8 cellular contexts compared by ENCODE assay signal in genomic region chr9:95268681-95269080, GRCh38. TPM values are rescaled to one million over a fixed set of nuclear protein-coding genes. Genes with fewer than 3 reads are reported as not detected.
DNase-seq lines count a peak whose midpoint lies in the region; ATAC-seq and TF ChIP-seq lines count a peak whose summit lies in the region.

No MANE protein-coding gene starts in this region.

- H3K27me3 ChIP-seq in right cardiac atrium (ENCODE audit: control insufficient read depth, insufficient read depth) (no peaks in the 10 kb centered on the region), uterus (no peaks in the 10 kb centered on the region)

- peak; percentile 16 for DNase-seq in GM03348 (ENCODE audit: low spot score)
- peak; percentile 10 for DNase-seq in MV-4-11 (lab: John Stamatoyannopoulos, UW)
- DNase-seq in SW480 (ENCODE audit: low spot score): peak; percentile 72
- DNase-seq in right cardiac atrium: peak in 1 of 3 donors; percentile 58
- DNase-seq in uterus: no peak

- WGBS in right cardiac atrium: 31% methylated on average over 2 of the region's 2 CpGs

- H3K36me3 ChIP-seq in uterus: no peaks in the 10 kb centered on the region

- H3K4me3 ChIP-seq in right cardiac atrium (ENCODE audit: low read length): no peak overlapping the region
- no peak overlapping the region for H3K4me3 ChIP-seq in uterus

- intact Hi-C loops in right cardiac atrium (cut with DNase I): no loop called here
- intact Hi-C loops in uterus (cut with DNase I; ENCODE audit: low total_unique reads): no loop called here

- ATAC-seq in right cardiac atrium (peak; percentile 51 to 52), GM19328 (IDR thresholded peaks at IDR 0.05; ENCODE audit: unreplicated experiment) (no peak), GM18870 (IDR thresholded peaks at IDR 0.05; ENCODE audit: unreplicated experiment) (no peak), GM21529 (IDR thresholded peaks at IDR 0.05; ENCODE audit: unreplicated experiment) (no peak)

- no peaks in the 10 kb centered on the region for H3K4me1 ChIP-seq in right cardiac atrium (ENCODE audit: control insufficient read depth, insufficient read depth, low read length)
- no peaks in the 10 kb centered on the region for H3K4me1 ChIP-seq in uterus

- peak in 3 of 4 experiments; percentile 19 to 45 (median 23) for TF ChIP-seq CTCF in uterus (IDR thresholded peaks at IDR 0.05)

- TF ChIP-seq POLR2A in uterus (IDR thresholded peaks at IDR 0.05): no peak

- no peaks in the 10 kb centered on the region for H3K9me3 ChIP-seq in right cardiac atrium (ENCODE audit: control insufficient read depth, low read length)
- no peaks in the 10 kb centered on the region for H3K9me3 ChIP-seq in uterus

- no peak overlapping the region for H3K27ac ChIP-seq in right cardiac atrium (ENCODE audit: low read length)
- H3K27ac ChIP-seq in uterus: no peak overlapping the region

RNA-seq across cellular contexts. Expression of gene FANCC, which starts 48.8 kb away (rescaled TPM):
- total RNA-seq in right cardiac atrium (1 to 10 TPM; 3.3 to 6.6 (median 4.5) TPM), uterus (10 to 100 TPM in 3 of 4 donors, 1 to 10 TPM in 1; 4.1 to 21.4 (median 15.9) TPM)
- polyA plus RNA-seq in right cardiac atrium: 3.2 TPM

Comparison
In these comparisons a context has a peak if more than half of its experiments do, and no peak if none do; other contexts are left out.
1. DNase-seq: peak in GM03348 (single experiment), MV-4-11 (single experiment) and SW480 (single experiment); none in uterus (0 of 2).
2. ATAC-seq: peak in right cardiac atrium (2 of 2); none in GM19328 (single experiment), GM18870 (single experiment) and GM21529 (single experiment).